In the genomic region with DNA sequence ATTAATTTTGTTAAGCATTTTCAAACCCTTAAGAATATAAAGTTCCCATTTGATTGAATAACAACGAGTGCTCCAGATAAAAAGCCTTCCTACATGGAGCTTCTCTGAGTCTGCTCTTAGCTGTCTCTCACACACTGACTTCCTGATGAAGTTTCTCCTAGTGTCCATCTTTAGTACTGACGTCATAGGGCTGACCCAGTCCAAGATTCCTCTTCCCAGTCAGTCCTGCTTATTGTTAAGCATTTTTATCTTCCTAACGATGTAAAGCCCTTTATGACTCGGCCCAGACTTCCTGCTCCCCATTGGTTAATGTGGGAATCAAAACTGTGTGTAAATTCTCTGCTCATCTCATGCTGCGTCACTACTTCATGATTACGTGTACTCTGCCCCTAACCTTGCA, we compare ENCODE assay signal across 1 cellular context.
A peak's percentile ranks its signal among the peaks of the same experiment; 100 is the strongest.
TF ChIP-seq lines count a peak whose summit lies in the region.

No MANE protein-coding gene starts in this region.

TF ChIP-seq in HepG2, 621 proteins besides CTCF, POLR2A, EP300 and RAD21:
- TF ChIP-seq CREB1 (IDR thresholded peaks at IDR 0.05): peak; percentile 88
- TF ChIP-seq CREB1 (CRISPR knock-in tag; IDR thresholded peaks at IDR 0.05): no peak
- no peak for TF ChIP-seq FOXC1 (CRISPR knock-in tag; IDR thresholded peaks at IDR 0.05; ENCODE audit: borderline replicate concordance)
- TF ChIP-seq ATF7 (IDR thresholded peaks at IDR 0.05): peak; percentile 86
- TF ChIP-seq ATF7 (CRISPR knock-in tag; IDR thresholded peaks at IDR 0.05): no peak
